In the genomic region with DNA sequence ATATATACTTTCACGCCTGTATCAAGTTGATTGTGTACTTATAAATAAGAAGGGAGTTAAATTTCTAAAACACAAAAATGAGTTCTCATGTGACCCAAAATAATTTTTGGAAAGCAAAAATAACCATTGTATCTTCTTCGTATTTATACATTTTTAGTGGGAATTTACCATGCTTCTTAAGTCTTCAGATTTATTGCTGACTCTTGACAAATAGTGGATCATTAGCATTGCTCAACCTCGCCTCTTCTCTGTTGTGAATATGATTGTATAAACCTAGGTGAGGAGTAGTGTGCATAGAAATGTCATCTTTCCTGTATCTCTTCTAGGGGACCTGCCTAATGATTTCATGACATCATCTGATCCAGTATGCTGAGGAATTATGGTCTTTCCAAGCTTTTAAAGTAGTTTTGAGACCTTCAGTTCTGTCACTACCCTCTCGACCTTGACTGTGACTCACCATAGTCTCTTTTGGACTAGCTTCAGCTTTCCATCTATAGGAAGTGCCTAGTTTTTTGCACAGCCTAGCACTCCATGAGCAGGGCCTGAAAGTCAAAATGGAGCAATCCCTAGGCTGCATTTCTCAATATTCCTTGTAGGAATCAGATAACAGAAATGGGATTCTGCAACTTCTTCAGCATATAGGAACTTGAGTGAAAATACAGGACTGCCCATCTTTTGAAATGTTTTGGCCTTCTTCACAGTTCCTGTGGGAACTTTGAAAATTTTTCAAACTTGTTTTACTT, we compare ENCODE assay signal across 1 cellular context.
A peak's percentile ranks its signal among the peaks of the same experiment; 100 is the strongest.
TF ChIP-seq lines count a peak whose summit lies in the region.

No MANE protein-coding gene starts in this region.

TF ChIP-seq in HepG2, 621 proteins besides CTCF, POLR2A, EP300 and RAD21 (continued from another document):
- TF ChIP-seq MAFK (conservative IDR thresholded peaks at IDR 0.05 in 1 of 2, IDR thresholded peaks at IDR 0.05 in 1 of 2; ENCODE audit: low read length in 2 of 2), result peak; percentile 47 to 72; a peak in 3 of 4 replicates
- TF ChIP-seq, protein P1, sequence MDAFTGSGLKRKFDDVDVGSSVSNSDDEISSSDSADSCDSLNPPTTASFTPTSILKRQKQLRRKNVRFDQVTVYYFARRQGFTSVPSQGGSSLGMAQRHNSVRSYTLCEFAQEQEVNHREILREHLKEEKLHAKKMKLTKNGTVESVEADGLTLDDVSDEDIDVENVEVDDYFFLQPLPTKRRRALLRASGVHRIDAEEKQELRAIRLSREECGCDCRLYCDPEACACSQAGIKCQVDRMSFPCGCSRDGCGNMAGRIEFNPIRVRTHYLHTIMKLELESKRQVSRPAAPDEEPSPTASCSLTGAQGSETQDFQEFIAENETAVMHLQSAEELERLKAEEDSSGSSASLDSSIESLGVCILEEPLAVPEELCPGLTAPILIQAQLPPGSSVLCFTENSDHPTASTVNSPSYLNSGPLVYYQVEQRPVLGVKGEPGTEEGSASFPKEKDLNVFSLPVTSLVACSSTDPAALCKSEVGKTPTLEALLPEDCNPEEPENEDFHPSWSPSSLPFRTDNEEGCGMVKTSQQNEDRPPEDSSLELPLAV (CRISPR knock-in tag; conservative IDR thresholded peaks at IDR 0.05; ENCODE audit: low read depth), result no peak
